In the genomic region with DNA sequence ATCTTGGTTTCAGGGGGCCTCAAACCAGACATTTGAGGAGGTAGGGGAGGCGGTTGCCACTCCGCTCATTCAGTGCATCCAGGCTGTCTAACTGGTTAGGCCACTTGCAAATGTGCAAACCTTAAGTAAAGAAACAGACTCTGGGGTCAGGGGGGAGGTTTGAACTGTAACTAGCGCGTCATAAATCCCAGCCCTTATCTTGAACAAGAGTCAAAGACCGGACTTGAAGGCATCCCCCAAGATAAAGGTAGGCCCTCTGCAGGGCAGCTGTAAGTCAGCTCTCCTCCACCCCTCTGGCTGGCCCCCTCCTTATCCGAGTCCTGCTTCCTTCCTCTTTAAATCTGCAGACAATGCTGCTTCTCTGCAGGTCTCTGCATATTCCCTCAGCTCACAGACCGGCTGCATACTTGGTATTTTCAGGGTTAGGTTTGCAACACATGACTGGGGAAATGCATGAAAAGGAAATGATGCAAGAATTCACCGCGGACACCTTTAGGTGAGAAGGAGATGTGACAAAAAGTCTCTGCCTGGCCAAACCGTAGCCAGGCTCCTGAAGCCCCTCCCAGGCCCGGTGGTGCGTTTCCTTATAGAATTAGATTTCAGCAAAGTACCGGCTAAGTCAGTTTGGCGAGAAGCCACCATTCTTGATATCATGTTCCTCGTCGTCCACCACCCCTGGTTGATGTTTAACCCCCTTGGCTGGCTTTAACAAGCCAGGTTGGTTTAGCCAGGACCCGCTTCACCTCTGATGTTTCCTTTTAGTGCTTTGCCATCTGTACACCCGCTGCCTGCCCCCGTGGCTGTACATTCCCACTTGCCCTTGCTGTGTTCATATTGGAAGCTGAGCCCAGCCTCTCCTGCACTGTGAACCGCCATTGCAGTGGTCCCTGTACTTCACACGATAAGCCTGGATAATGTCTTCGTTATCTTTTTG, we compare ENCODE assay signal across 8 cellular contexts. TPM values are rescaled to one million over a fixed set of nuclear protein-coding genes. Genes with fewer than 3 reads are reported as not detected.
DNase-seq lines count a peak whose midpoint lies in the region; ATAC-seq and TF ChIP-seq lines count a peak whose summit lies in the region.
"Not testable (repeated sequence)": the region's sequence is repeated elsewhere in the genome, so short reads cannot be mapped to it uniquely, and the experiment has no call there.

No MANE protein-coding gene starts in this region.

- H3K27ac Mint-ChIP-seq in CD8-positive, alpha-beta T cell = not testable (repeated sequence)

- peak in 3 of 7 experiments; percentile 4 to 20 (median 15) for DNase-seq in CD8-positive, alpha-beta T cell
- DNase-seq in HuH-7 (ENCODE audit: low spot score) (peak; percentile 32), lower lobe of right lung (peak; percentile 48), sigmoid colon (peak; percentile 35)
- DNase-seq in RWPE2 (ENCODE audit: low spot score) = not testable (repeated sequence)
- DNase-seq in activated gamma-delta T cell treated with anti-CD3 and anti-CD28 coated beads, Interleukin-2, amount 50 U/mL, for 16 hours (ENCODE audit: low read depth) = peak; percentile 1

- H3K27me3 ChIP-seq in CD8-positive, alpha-beta T cell (ENCODE audit: insufficient read depth, low read length); RWPE2 (ENCODE audit: insufficient read depth, poor library complexity, severe bottlenecking); esophagus (ENCODE audit: control insufficient read depth in 1 of 2, insufficient read depth in 2 of 2, low read length in 2 of 2); lower lobe of right lung (ENCODE audit: low read depth); sigmoid colon: not testable (repeated sequence)

- not testable (repeated sequence) for TF ChIP-seq CTCF in CD8-positive, alpha-beta T cell (IDR thresholded peaks at IDR 0.05); RWPE2 (IDR thresholded peaks at IDR 0.05; ENCODE audit: poor library complexity, severe bottlenecking); lower lobe of right lung (IDR thresholded peaks at IDR 0.05); sigmoid colon (IDR thresholded peaks at IDR 0.05)

- not testable (repeated sequence) for TF ChIP-seq EP300 in sigmoid colon (IDR thresholded peaks at IDR 0.05)

- not testable (repeated sequence) for H3K4me1 Mint-ChIP-seq in CD8-positive, alpha-beta T cell (ENCODE audit: low read depth)

- intact Hi-C loops in CD8-positive, alpha-beta T cell (cut with DNase I, micrococcal nuclease); lower lobe of right lung (cut with DNase I): not testable (repeated sequence)
- intact Hi-C loops in sigmoid colon (cut with DNase I) = loop anchor here (10.0 kb wide), 2 partner anchors 203 to 917 kb away; partner anchors contain the start of gene CD99

- H3K36me3 Mint-ChIP-seq in CD8-positive, alpha-beta T cell = not testable (repeated sequence)

- TF ChIP-seq POLR2A in sigmoid colon (IDR thresholded peaks at IDR 0.05) = not testable (repeated sequence)

- not testable (repeated sequence) for H3K9me3 ChIP-seq in CD8-positive, alpha-beta T cell (ENCODE audit: low read length); RWPE2 (ENCODE audit: severe bottlenecking); esophagus (ENCODE audit: control insufficient read depth in 2 of 2, insufficient read depth in 1 of 2, low read depth in 1 of 2, low read length in 1 of 2); lower lobe of right lung; sigmoid colon

- 16 to 20% methylated on average over 22 of the region's 22 CpGs for WGBS in esophagus, 2 donors
- WGBS in sigmoid colon, 2 donors = 6 to 26% methylated on average over 22 of the region's 22 CpGs

- H3K27ac ChIP-seq in CD8-positive, alpha-beta T cell (ENCODE audit: low read depth, low read length); RWPE2 (ENCODE audit: poor library complexity, severe bottlenecking); sigmoid colon: not testable (repeated sequence)
- H3K27ac ChIP-seq in esophagus (ENCODE audit: low read depth in 2 of 2, low read length in 1 of 2) = peak overlapping the region; percentile 59 to 78
- H3K27ac ChIP-seq in lower lobe of right lung = peak overlapping the region; percentile 46

- peak; percentile 56 for ATAC-seq in CD8-positive, alpha-beta T cell
- peak; percentile 73 for ATAC-seq in GM21367 (IDR thresholded peaks at IDR 0.05; ENCODE audit: unreplicated experiment)
- ATAC-seq in RWPE2 (ENCODE audit: low read depth) = peak; percentile 51
- ATAC-seq in lower lobe of right lung = peak; percentile 89 to 93

- CTCF ChIA-PET in CD8-positive, alpha-beta T cell (lab: Charles Lee) = not testable (repeated sequence)

- H3K36me3 ChIP-seq in CD8-positive, alpha-beta T cell (ENCODE audit: insufficient read depth, low read length); RWPE2 (ENCODE audit: low read depth); esophagus (ENCODE audit: control insufficient read depth in 2 of 2, insufficient read depth in 2 of 2, low read length in 1 of 2); lower lobe of right lung; sigmoid colon: not testable (repeated sequence)

- H3K4me3 Mint-ChIP-seq in CD8-positive, alpha-beta T cell = not testable (repeated sequence)

- H3K4me1 ChIP-seq in CD8-positive, alpha-beta T cell (ENCODE audit: insufficient read depth, low read length); RWPE2 (ENCODE audit: insufficient read depth, poor library complexity, severe bottlenecking); esophagus (ENCODE audit: control insufficient read depth in 2 of 2, insufficient read depth in 2 of 2, low read length in 1 of 2); lower lobe of right lung: not testable (repeated sequence)
- H3K4me1 ChIP-seq in sigmoid colon = peaks cover 0 to 13% (median 11%) of the 10 kb centered on the region in 4 donors

- H3K4me3 ChIP-seq in CD8-positive, alpha-beta T cell (ENCODE audit: low read depth, low read length); RWPE2 (ENCODE audit: severe bottlenecking); esophagus (ENCODE audit: low read depth in 1 of 2, low read length in 2 of 2); lower lobe of right lung; sigmoid colon: not testable (repeated sequence)

- H3K27me3 Mint-ChIP-seq in CD8-positive, alpha-beta T cell (ENCODE audit: low read depth) = not testable (repeated sequence)

- POLR2A ChIA-PET in CD8-positive, alpha-beta T cell (lab: Charles Lee) = not testable (repeated sequence)

- H3K9me3 Mint-ChIP-seq in CD8-positive, alpha-beta T cell = not testable (repeated sequence)

RNA-seq across cellular contexts. Expression of gene ARSD, which starts 31.2 kb away (rescaled TPM):
- total RNA-seq in CD8-positive, alpha-beta T cell = under 1 TPM; 0.72 to 0.84 TPM
- 10 to 100 TPM; 10.5 to 10.9 TPM for polyA plus RNA-seq in esophagus
- 30.7 TPM for total RNA-seq in lower lobe of right lung
- 10 to 100 TPM in 2 of 4 donors, 1 to 10 TPM in 2; 8.6 to 10.5 (median 9.7) TPM for total RNA-seq in sigmoid colon
- polyA plus RNA-seq in sigmoid colon = 10 to 100 TPM in 2 of 3 donors, 1 to 10 TPM in 1; 4.2 to 14.4 (median 11.0) TPM

Comparison
In these comparisons a context has a peak if more than half of its experiments do, and no peak if none do; other contexts are left out.
1. RNA of gene ARSD, which starts 31.2 kb away (total RNA-seq): 30.7 TPM in lower lobe of right lung (single experiment) and 8.6 to 10.5 TPM in sigmoid colon; 0.72 to 0.84 TPM in CD8-positive, alpha-beta T cell; every median in the first group is over 4 times any median in the second.
2. Peak in every context shown above with its lines, with median percentiles within 50 percentile points of each other: ATAC-seq.